Comparison of ENCODE assay signal across 23 cellular contexts in genomic region chr10:110229155-110229554, GRCh38.
"Had no signal": no experiment of that assay in that cellular context is flagged by ENCODE, and none has a peak within 500 bp of the region (broad histone marks: within the 10 kb centered on the region; RNA-seq: fewer than 3 reads in every experiment).

No MANE protein-coding gene starts in this region.

- H3K27ac ChIP-seq: cardiac muscle cell, transverse colon, uterus had no signal

- H3K27ac Mint-ChIP-seq: activated CD4-positive, alpha-beta T cell treated with anti-CD3 and anti-CD28 coated beads, Interleukin-2, amount 10 ng/mL, durations not matched to agents 7 days and 5 days; activated CD8-positive, alpha-beta T cell treated with anti-CD3 and anti-CD28 coated beads, Interleukin-2, amount 10 ng/mL, durations not matched to agents 7 days and 5 days; activated naive CD4-positive, alpha-beta T cell treated with anti-CD3 and anti-CD28 coated beads, Interleukin-2, amount 10 ng/mL, durations not matched to agents 7 days and 5 days; activated T-cell treated with anti-CD3 and anti-CD28 coated beads, Interleukin-2, amount 50 U/mL, for 24 hours had no signal

- ATAC-seq: activated CD4-positive, CD25-positive, alpha-beta regulatory T cell treated with anti-CD3 and anti-CD28 coated beads, Interleukin-2, amount 50 U/mL, for 24 hours; activated CD8-positive, alpha-beta T cell treated with anti-CD3 and anti-CD28 coated beads, Interleukin-2, amount 10 ng/mL, durations not matched to agents 7 days and 5 days; gastrocnemius medialis; left ventricle myocardium superior; mucosa of descending colon had no signal

- H3K9me3 Mint-ChIP-seq: activated CD4-positive, alpha-beta T cell treated with anti-CD3 and anti-CD28 coated beads, Interleukin-2, amount 10 ng/mL, durations not matched to agents 7 days and 5 days; activated naive CD4-positive, alpha-beta T cell treated with anti-CD3 and anti-CD28 coated beads, Interleukin-2, amount 10 ng/mL, durations not matched to agents 7 days and 5 days; activated T-cell treated with anti-CD3 and anti-CD28 coated beads, Interleukin-2, amount 50 U/mL, for 24 hours; immature natural killer cell; naive B cell had no signal

- H3K9me3 ChIP-seq: gastrocnemius medialis, mucosa of descending colon, transverse colon, uterus had no signal

- DNase-seq: activated CD4-positive, alpha-beta T cell treated with anti-CD3 and anti-CD28 coated beads, Interleukin-2, amount 10 ng/mL, durations not matched to agents 7 days and 5 days; activated CD8-positive, alpha-beta T cell treated with anti-CD3 and anti-CD28 coated beads, Interleukin-2, amount 10 ng/mL, durations not matched to agents 7 days and 5 days; activated naive CD4-positive, alpha-beta T cell treated with anti-CD3 and anti-CD28 coated beads, Interleukin-2, amount 10 ng/mL, durations not matched to agents 7 days and 5 days; activated T-cell treated with anti-CD3 and anti-CD28 coated beads, Interleukin-2, amount 50 U/mL, for 24 hours; erythroblast; gastrocnemius medialis; immature natural killer cell; kidney glomerular epithelial cell; left ventricle myocardium superior; mesenchymal stem cell; mucosa of descending colon; naive B cell; posterior cingulate gyrus; retina; stimulated activated CD4-positive, alpha-beta T cell treated with anti-CD3 and anti-CD28 coated beads, Interleukin-12 subunit alpha, Interleukin-12 subunit beta, amount 100 ng/mL, for 4 hours; stimulated activated CD4-positive, alpha-beta T cell treated with anti-CD3 and anti-CD28 coated beads, Interleukin-1b, Interleukin-23, amount 100 ng/mL, for 48 hours; stimulated activated CD8-positive, alpha-beta memory T cell treated with anti-CD3 and anti-CD28 coated beads, Interleukin-4, amount 100 ng/mL, for 48 hours; stimulated activated naive CD4-positive, alpha-beta T cell; T1000; transverse colon; uterus had no signal

- H3K36me3 ChIP-seq: uterus had no signal

- H3K27me3 ChIP-seq: cardiac muscle cell, gastrocnemius medialis, transverse colon, uterus had no signal

- H3K4me3 Mint-ChIP-seq: activated CD8-positive, alpha-beta T cell treated with anti-CD3 and anti-CD28 coated beads, Interleukin-2, amount 10 ng/mL, durations not matched to agents 7 days and 5 days had no signal

- H3K27me3 Mint-ChIP-seq: activated T-cell treated with anti-CD3 and anti-CD28 coated beads, Interleukin-2, amount 50 U/mL, for 24 hours had no signal

- H3K4me3 ChIP-seq: cardiac muscle cell, gastrocnemius medialis, mucosa of descending colon, transverse colon, uterus had no signal
